ENCODE assay signal across 33 cellular contexts in the genomic region with DNA sequence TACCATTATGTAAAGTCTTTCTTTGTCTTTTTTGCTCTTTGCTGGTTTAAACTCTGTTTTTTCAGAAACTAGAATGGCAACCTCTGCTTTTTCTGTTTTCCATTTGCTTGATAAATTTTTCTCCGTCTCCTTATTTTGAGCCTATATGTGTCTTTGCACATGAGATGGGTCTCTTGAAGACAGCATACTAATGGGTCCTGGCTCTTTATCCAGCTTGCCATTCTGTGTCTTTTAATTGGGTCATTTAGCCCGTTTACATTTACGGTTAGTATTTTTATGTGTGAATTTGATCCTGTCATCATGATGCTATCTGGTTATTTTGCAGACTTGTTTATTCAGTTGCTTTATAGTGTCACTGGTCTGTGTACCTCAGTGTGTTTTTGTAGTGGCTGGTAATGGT.
"Had no signal": no experiment of that assay in that cellular context is flagged by ENCODE, and none has a peak within 500 bp of the region (broad histone marks: within the 10 kb centered on the region; RNA-seq: fewer than 3 reads in every experiment).

No MANE protein-coding gene starts in this region.

- H3K27ac ChIP-seq: adrenal gland, ascending aorta, body of pancreas, brain microvascular endothelial cell, breast epithelium, cardiac muscle cell had no signal

- DNase-seq: activated effector memory CD4-positive, alpha-beta T cell treated with anti-CD3 and anti-CD28 coated beads, Interleukin-2, amount 50 U/mL, for 16 hours; activated effector memory CD4-positive, alpha-beta T cell treated with Interleukin-2 at 50 U/mL for 16 hours; activated gamma-delta T cell; activated gamma-delta T cell treated with Interleukin-2 at 50 U/mL for 16 hours; activated naive CD4-positive, alpha-beta T cell; activated naive CD4-positive, alpha-beta T cell treated with anti-CD3 and anti-CD28 coated beads for 36 hours; activated naive CD4-positive, alpha-beta T cell treated with anti-CD3 and anti-CD28 coated beads, Interleukin-2, amount 10 ng/mL, durations not matched to agents 7 days and 5 days; activated naive CD4-positive, alpha-beta T cell treated with anti-CD3 and anti-CD28 coated beads, Interleukin-2, amount 50 U/mL, for 16 hours; activated naive CD4-positive, alpha-beta T cell treated with Interleukin-2 at 50 U/mL for 16 hours; activated naive CD8-positive, alpha-beta T cell treated with anti-CD3 and anti-CD28 coated beads for 36 hours; activated naive CD8-positive, alpha-beta T cell treated with anti-CD3 and anti-CD28 coated beads, Interleukin-2, amount 10 ng/mL, durations not matched to agents 7 days and 5 days; activated naive CD8-positive, alpha-beta T cell treated with anti-CD3 and anti-CD28 coated beads, Interleukin-2, amount 50 U/mL, for 24 hours; activated T-cell treated with anti-CD3 and anti-CD28 coated beads, Interleukin-2, amount 50 U/mL, for 24 hours; activated T-cell treated with anti-CD3 and anti-CD28 coated beads, Interleukin-2, amount 50 U/mL, for 4 hours; activated T-cell treated with anti-CD3 and anti-CD28 coated beads, Interleukin-2, amount 50 U/mL, for 48 hours; activated T-cell treated with anti-CD3 and anti-CD28 coated beads, Interleukin-2, amount 50 U/mL, for 72 hours; adrenal gland; amniotic stem cell; amygdala; anterior cingulate cortex; aorta; body of pancreas; brain microvascular endothelial cell; caudate nucleus; central memory CD4-positive, alpha-beta T cell; cerebellar nuclear complex had no signal

- H3K36me3 ChIP-seq: adrenal gland, ascending aorta, brain microvascular endothelial cell, breast epithelium, cardiac muscle cell had no signal

- H3K4me1 ChIP-seq: adrenal gland, ascending aorta, body of pancreas, breast epithelium had no signal

- H3K9me3 ChIP-seq: body of pancreas had no signal

- ATAC-seq: activated naive CD4-positive, alpha-beta T cell treated with anti-CD3 and anti-CD28 coated beads, Interleukin-2, amount 50 U/mL, for 72 hours; activated naive CD8-positive, alpha-beta T cell treated with anti-CD3 and anti-CD28 coated beads, Interleukin-2, amount 50 U/mL, for 24 hours; activated T-cell treated with anti-CD3 and anti-CD28 coated beads, Interleukin-2, amount 50 U/mL, for 4 hours; activated T-cell treated with anti-CD3 and anti-CD28 coated beads, Interleukin-2, amount 50 U/mL, for 72 hours; activated T-helper 17 cell treated with anti-CD3 and anti-CD28 coated beads, Interleukin-2, amount 50 U/mL, for 72 hours; body of pancreas had no signal

- FAIRE-seq: astrocyte, bronchial epithelial cell had no signal

- H3K4me3 ChIP-seq: adrenal gland, ascending aorta, body of pancreas, breast epithelium, cardiac muscle cell had no signal
